ENCODE assay signal across 2 cellular contexts in the genomic region with DNA sequence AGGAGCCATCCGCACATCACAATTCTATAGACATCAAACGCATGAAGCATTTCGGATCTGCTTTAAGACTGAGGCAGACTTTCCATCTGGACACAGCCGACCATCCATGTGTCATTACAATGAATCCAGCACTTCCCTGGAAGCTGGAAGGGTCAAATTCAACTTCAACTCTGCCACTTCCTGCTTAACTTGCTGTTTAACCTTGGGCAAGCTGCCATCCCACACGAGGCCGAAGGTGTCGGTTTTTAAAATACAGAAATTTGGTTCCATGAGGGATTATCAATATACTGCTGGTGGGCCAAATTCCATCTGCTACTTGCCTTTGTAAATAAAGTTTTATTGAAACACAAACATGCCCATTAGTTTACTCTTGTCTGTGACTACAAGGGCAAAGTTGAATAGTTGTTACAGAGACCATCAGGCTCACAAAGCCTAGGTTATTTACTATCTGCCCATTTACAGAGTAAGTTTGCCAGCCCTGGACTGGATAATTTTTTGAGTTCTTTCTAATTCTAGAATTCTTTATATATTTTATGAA.
TF ChIP-seq lines count a peak whose summit lies in the region.

No MANE protein-coding gene starts in this region.

TF ChIP-seq in HepG2, 621 proteins besides CTCF, POLR2A, EP300 and RAD21 (continues in another document):
- no peak for TF ChIP-seq NCOA5 (CRISPR knock-in tag; IDR thresholded peaks at IDR 0.05)
- no peak for TF ChIP-seq GABPA (IDR thresholded peaks at IDR 0.05; ENCODE audit: low read depth, low read length)
- TF ChIP-seq GABPA (CRISPR knock-in tag; IDR thresholded peaks at IDR 0.05; ENCODE audit: low read depth): 0 out of 2 replicates have a peak, but pooled peaks have one; percentile 15
- TF ChIP-seq ZNF451 (CRISPR knock-in tag; IDR thresholded peaks at IDR 0.05): no peak
- TF ChIP-seq, protein P1, sequence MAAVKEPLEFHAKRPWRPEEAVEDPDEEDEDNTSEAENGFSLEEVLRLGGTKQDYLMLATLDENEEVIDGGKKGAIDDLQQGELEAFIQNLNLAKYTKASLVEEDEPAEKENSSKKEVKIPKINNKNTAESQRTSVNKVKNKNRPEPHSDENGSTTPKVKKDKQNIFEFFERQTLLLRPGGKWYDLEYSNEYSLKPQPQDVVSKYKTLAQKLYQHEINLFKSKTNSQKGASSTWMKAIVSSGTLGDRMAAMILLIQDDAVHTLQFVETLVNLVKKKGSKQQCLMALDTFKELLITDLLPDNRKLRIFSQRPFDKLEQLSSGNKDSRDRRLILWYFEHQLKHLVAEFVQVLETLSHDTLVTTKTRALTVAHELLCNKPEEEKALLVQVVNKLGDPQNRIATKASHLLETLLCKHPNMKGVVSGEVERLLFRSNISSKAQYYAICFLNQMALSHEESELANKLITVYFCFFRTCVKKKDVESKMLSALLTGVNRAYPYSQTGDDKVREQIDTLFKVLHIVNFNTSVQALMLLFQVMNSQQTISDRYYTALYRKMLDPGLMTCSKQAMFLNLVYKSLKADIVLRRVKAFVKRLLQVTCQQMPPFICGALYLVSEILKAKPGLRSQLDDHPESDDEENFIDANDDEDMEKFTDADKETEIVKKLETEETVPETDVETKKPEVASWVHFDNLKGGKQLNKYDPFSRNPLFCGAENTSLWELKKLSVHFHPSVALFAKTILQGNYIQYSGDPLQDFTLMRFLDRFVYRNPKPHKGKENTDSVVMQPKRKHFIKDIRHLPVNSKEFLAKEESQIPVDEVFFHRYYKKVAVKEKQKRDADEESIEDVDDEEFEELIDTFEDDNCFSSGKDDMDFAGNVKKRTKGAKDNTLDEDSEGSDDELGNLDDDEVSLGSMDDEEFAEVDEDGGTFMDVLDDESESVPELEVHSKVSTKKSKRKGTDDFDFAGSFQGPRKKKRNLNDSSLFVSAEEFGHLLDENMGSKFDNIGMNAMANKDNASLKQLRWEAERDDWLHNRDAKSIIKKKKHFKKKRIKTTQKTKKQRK (IDR thresholded peaks at IDR 0.05; ENCODE audit: low read length): no peak
- peak; percentile 36; the same call in 1 of the 2 replicates for TF ChIP-seq ELF1 (CRISPR knock-in tag; IDR thresholded peaks at IDR 0.05)
- TF ChIP-seq NKX3-1 (CRISPR knock-in tag; IDR thresholded peaks at IDR 0.05): no peak
- 0 out of 2 replicates have a peak, but pooled peaks have one; percentile 30 for TF ChIP-seq NR2C2 (CRISPR knock-in tag; IDR thresholded peaks at IDR 0.05; ENCODE audit: borderline replicate concordance)
- TF ChIP-seq, protein P2, sequence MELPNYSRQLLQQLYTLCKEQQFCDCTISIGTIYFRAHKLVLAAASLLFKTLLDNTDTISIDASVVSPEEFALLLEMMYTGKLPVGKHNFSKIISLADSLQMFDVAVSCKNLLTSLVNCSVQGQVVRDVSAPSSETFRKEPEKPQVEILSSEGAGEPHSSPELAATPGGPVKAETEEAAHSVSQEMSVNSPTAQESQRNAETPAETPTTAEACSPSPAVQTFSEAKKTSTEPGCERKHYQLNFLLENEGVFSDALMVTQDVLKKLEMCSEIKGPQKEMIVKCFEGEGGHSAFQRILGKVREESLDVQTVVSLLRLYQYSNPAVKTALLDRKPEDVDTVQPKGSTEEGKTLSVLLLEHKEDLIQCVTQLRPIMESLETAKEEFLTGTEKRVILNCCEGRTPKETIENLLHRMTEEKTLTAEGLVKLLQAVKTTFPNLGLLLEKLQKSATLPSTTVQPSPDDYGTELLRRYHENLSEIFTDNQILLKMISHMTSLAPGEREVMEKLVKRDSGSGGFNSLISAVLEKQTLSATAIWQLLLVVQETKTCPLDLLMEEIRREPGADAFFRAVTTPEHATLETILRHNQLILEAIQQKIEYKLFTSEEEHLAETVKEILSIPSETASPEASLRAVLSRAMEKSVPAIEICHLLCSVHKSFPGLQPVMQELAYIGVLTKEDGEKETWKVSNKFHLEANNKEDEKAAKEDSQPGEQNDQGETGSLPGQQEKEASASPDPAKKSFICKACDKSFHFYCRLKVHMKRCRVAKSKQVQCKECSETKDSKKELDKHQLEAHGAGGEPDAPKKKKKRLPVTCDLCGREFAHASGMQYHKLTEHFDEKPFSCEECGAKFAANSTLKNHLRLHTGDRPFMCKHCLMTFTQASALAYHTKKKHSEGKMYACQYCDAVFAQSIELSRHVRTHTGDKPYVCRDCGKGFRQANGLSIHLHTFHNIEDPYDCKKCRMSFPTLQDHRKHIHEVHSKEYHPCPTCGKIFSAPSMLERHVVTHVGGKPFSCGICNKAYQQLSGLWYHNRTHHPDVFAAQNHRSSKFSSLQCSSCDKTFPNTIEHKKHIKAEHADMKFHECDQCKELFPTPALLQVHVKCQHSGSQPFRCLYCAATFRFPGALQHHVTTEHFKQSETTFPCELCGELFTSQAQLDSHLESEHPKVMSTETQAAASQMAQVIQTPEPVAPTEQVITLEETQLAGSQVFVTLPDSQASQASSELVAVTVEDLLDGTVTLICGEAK (IDR thresholded peaks at IDR 0.05): peak; percentile 94
- TF ChIP-seq, protein P2 (CRISPR knock-in tag; IDR thresholded peaks at IDR 0.05): peak; percentile 99
- no peak for TF ChIP-seq THAP8 (CRISPR knock-in tag; IDR thresholded peaks at IDR 0.05; ENCODE audit: borderline replicate concordance)
- TF ChIP-seq ZC3H13 (CRISPR knock-in tag; IDR thresholded peaks at IDR 0.05): no peak

TF ChIP-seq in H1, 55 proteins besides CTCF, POLR2A, EP300 and RAD21:
- TF ChIP-seq SIRT6 (IDR thresholded peaks at IDR 0.05; ENCODE audit: low read length) (no peak), KDM1A (IDR thresholded peaks at IDR 0.05; ENCODE audit: borderline replicate concordance, low read length) (no peak), ZNF274 (IDR thresholded peaks at IDR 0.05; ENCODE audit: borderline replicate concordance, extremely low read depth, low read length) (no peak), POLR2AphosphoS5 (IDR thresholded peaks at IDR 0.05; ENCODE audit: low read depth, low read length) (no peak), ATF2 (IDR thresholded peaks at IDR 0.05; ENCODE audit: low read length) (no peak), NANOG (IDR thresholded peaks at IDR 0.05; ENCODE audit: insufficient read depth, low read depth, low read length, poor library complexity, severe bottlenecking) (no peak), E2F6 (IDR thresholded peaks at IDR 0.05) (no peak), SP4 (IDR thresholded peaks at IDR 0.05; ENCODE audit: low read length) (no peak), GABPA (IDR thresholded peaks at IDR 0.05; ENCODE audit: borderline replicate concordance, insufficient read depth, low read length) (no peak), TAF1 (IDR thresholded peaks at IDR 0.05; ENCODE audit: low read depth, low read length) (no peak), CREB1 (IDR thresholded peaks at IDR 0.05) (no peak), JUND (IDR thresholded peaks at IDR 0.05; ENCODE audit: low read length) (no peak), MAFK (IDR thresholded peaks at IDR 0.05; ENCODE audit: low read depth, low read length) (no peak), ASH2L (IDR thresholded peaks at IDR 0.05; ENCODE audit: low read length) (no peak), TBP (IDR thresholded peaks at IDR 0.05; ENCODE audit: low read depth, low read length) (no peak), CBX8 (IDR thresholded peaks at IDR 0.05; ENCODE audit: borderline replicate concordance, low read depth, low read length) (no peak), PHF8 (conservative IDR thresholded peaks at IDR 0.05; ENCODE audit: low read depth, low read length) (no peak)
- TF ChIP-seq, protein P3, sequence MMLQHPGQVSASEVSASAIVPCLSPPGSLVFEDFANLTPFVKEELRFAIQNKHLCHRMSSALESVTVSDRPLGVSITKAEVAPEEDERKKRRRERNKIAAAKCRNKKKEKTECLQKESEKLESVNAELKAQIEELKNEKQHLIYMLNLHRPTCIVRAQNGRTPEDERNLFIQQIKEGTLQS (IDR thresholded peaks at IDR 0.05; ENCODE audit: insufficient read depth, low read depth, low read length): no peak
- TF ChIP-seq, protein P4, sequence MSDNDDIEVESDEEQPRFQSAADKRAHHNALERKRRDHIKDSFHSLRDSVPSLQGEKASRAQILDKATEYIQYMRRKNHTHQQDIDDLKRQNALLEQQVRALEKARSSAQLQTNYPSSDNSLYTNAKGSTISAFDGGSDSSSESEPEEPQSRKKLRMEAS (IDR thresholded peaks at IDR 0.05): no peak
